26 cellular contexts compared by ENCODE assay signal in the genomic region with DNA sequence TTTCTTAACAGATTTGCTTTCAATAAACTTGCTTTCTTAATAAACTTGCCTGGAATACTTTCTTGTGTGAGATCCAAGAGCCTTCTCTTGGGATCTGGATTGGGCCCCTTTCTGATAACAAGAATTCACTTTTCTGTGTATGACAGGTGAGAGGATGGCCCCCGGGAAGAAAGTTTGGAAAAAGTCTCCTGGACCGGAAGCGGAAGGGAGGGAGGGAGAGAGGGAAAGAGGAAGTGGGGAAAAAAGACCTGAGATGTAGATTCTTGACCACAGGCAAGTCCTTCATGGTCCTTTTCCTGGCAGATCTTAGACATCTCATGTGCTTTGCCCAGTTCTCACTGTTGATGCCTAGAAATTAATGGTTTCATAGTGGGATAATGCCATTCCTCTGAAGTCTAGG.
A peak's percentile ranks its signal among the peaks of the same experiment; 100 is the strongest.
DNase-seq lines count a peak whose midpoint lies in the region; ATAC-seq, FAIRE-seq and TF ChIP-seq lines count a peak whose summit lies in the region.
"Had no signal": no experiment of that assay in that cellular context is flagged by ENCODE, and none has a peak within 500 bp of the region (broad histone marks: within the 10 kb centered on the region; RNA-seq: fewer than 3 reads in every experiment).

No MANE protein-coding gene starts in this region.

- H4K20me1 ChIP-seq in astrocyte (ENCODE audit: insufficient read depth, low read length) (no peaks in the 10 kb centered on the region), HepG2 (ENCODE audit: insufficient read depth, low read length) (no peaks in the 10 kb centered on the region)

- BruUV-seq in HepG2 (replicated peaks; lab: Mats Ljungman, UMichigan) = no TSS peak

- no peak overlapping the region for H2AFZ ChIP-seq in astrocyte (ENCODE audit: low read depth, low read length)
- H2AFZ ChIP-seq in HepG2 (ENCODE audit: low read length) = no peak overlapping the region

- H3K27ac ChIP-seq in astrocyte (ENCODE audit: low read depth, low read length) (no peak overlapping the region), iPS DF 6.9 (ENCODE audit: low read length) (peak overlapping the region; percentile 26), aorta (ENCODE audit: low read depth in 1 of 2, low read length in 2 of 2) (peak overlapping the region; percentile 28 to 32), HepG2 (ENCODE audit: extremely low read length, insufficient read depth, low read length) (no peak overlapping the region)
- H3K27ac ChIP-seq: body of pancreas, C4-2B, HL-60, VCaP had no signal

- no CpG with 5 or more reads among the region's 3 CpGs for WGBS in iPS DF 6.9 (ENCODE audit: insufficient coverage, insufficient read length)
- 31 to 39% methylated on average over 3 of the region's 3 CpGs for WGBS in aorta, 2 donors
- WGBS in HepG2 (ENCODE audit: low lambda C conversion rate) = 57% methylated on average over 3 of the region's 3 CpGs

- no peak for DNase-seq in astrocyte (ENCODE audit: low read depth)
- no peak for DNase-seq in iPS DF 6.9 (ENCODE audit: low read depth, low spot score)
- no peak for DNase-seq in neural crest cell (ENCODE audit: low read depth, low spot score)
- DNase-seq in aorta = no peak
- no peak for DNase-seq in HepG2 (ENCODE audit: low spot score)
- DNase-seq in stimulated activated naive CD4-positive, alpha-beta T cell (lab: John Stamatoyannopoulos, UW) = no peak
- DNase-seq: activated CD4-positive, alpha-beta T cell treated with anti-CD3 and anti-CD28 coated beads, Interleukin-2, amount 10 ng/mL, durations not matched to agents 24 days and 14 days; activated naive CD8-positive, alpha-beta T cell treated with anti-CD3 and anti-CD28 coated beads, Interleukin-2, amount 50 U/mL, for 24 hours; activated T-cell treated with anti-CD3 and anti-CD28 coated beads, Interleukin-2, amount 50 U/mL, for 24 hours; body of pancreas; effector CD8-positive, alpha-beta T cell; left ventricle myocardium superior; naive thymus-derived CD8-positive, alpha-beta T cell; NCI-H2171; NCI-H524 treated with DMSO at 0.1 percent for 48 hours; right cardiac atrium; SIG-M5; stimulated activated CD4-positive, alpha-beta T cell treated with anti-CD3 and anti-CD28 coated beads, Interleukin-12 subunit alpha, Interleukin-12 subunit beta, amount 100 ng/mL, for 4 hours; stimulated activated CD4-positive, alpha-beta T cell treated with anti-CD3 and anti-CD28 coated beads, Interleukin-4, amount 100 ng/mL, for 24 hours had no signal

- H3K9ac ChIP-seq in astrocyte (ENCODE audit: low read length) (no peak overlapping the region), HepG2 (ENCODE audit: insufficient read depth, low read depth, low read length) (no peak overlapping the region)

- no peak overlapping the region for H3K27ac Mint-ChIP-seq in astrocyte (ENCODE audit: unreplicated experiment)
- no peak overlapping the region for H3K27ac Mint-ChIP-seq in neural crest cell (ENCODE audit: unreplicated experiment)
- H3K27ac Mint-ChIP-seq: activated CD4-positive, alpha-beta T cell treated with anti-CD3 and anti-CD28 coated beads, Interleukin-2, amount 10 ng/mL, durations not matched to agents 24 days and 14 days; activated naive CD8-positive, alpha-beta T cell treated with anti-CD3 and anti-CD28 coated beads, Interleukin-2, amount 50 U/mL, for 24 hours; activated T-cell treated with anti-CD3 and anti-CD28 coated beads, Interleukin-2, amount 50 U/mL, for 24 hours; naive thymus-derived CD8-positive, alpha-beta T cell; stimulated activated effector memory CD8-positive, alpha-beta T cell treated with anti-CD3 and anti-CD28 coated beads, Interleukin-12 subunit alpha, Interleukin-12 subunit beta, amount 100 ng/mL, for 72 hours had no signal

- peaks cover 2% of the 10 kb centered on the region for H3K4me1 Mint-ChIP-seq in astrocyte (ENCODE audit: low read depth, unreplicated experiment)
- H3K4me1 Mint-ChIP-seq in neural crest cell = peaks cover 43% of the 10 kb centered on the region
- H3K4me1 Mint-ChIP-seq: activated CD4-positive, alpha-beta T cell treated with anti-CD3 and anti-CD28 coated beads, Interleukin-2, amount 10 ng/mL, durations not matched to agents 24 days and 14 days; activated naive CD8-positive, alpha-beta T cell treated with anti-CD3 and anti-CD28 coated beads, Interleukin-2, amount 50 U/mL, for 24 hours; naive thymus-derived CD8-positive, alpha-beta T cell; stimulated activated effector memory CD8-positive, alpha-beta T cell treated with anti-CD3 and anti-CD28 coated beads, Interleukin-12 subunit alpha, Interleukin-12 subunit beta, amount 100 ng/mL, for 72 hours had no signal

- no peak for TF ChIP-seq EP300 in HepG2 (IDR thresholded peaks at IDR 0.05; ENCODE audit: low read depth in 2 of 2, low read length in 2 of 2)
- TF ChIP-seq EP300 in HepG2 (CRISPR knock-in tag; IDR thresholded peaks at IDR 0.05; ENCODE audit: borderline replicate concordance) = no peak

- H3K27me3 Mint-ChIP-seq in astrocyte (ENCODE audit: low read depth, unreplicated experiment) (peaks cover 10% of the 10 kb centered on the region), neural crest cell (ENCODE audit: low read depth) (peaks cover 11% of the 10 kb centered on the region)

- ATAC-seq in aorta (ENCODE audit: low FRiP score) (no peak), HepG2 (no peak), HG02884 (IDR thresholded peaks at IDR 0.05; ENCODE audit: unreplicated experiment) (no peak)
- ATAC-seq: activated naive CD8-positive, alpha-beta T cell treated with anti-CD3 and anti-CD28 coated beads, Interleukin-2, amount 50 U/mL, for 24 hours; body of pancreas; left ventricle myocardium superior; naive thymus-derived CD8-positive, alpha-beta T cell; Panc1; right cardiac atrium; stimulated activated effector memory CD8-positive, alpha-beta T cell treated with anti-CD3 and anti-CD28 coated beads, Interleukin-12 subunit alpha, Interleukin-12 subunit beta, amount 100 ng/mL, for 72 hours had no signal

- no peak for TF ChIP-seq RAD21 in HepG2 (CRISPR knock-in tag; IDR thresholded peaks at IDR 0.05)

- no peaks in the 10 kb centered on the region for H3K9me3 Mint-ChIP-seq in astrocyte (ENCODE audit: unreplicated experiment)
- peaks cover 3% of the 10 kb centered on the region for H3K9me3 Mint-ChIP-seq in neural crest cell
- H3K9me3 Mint-ChIP-seq: activated CD4-positive, alpha-beta T cell treated with anti-CD3 and anti-CD28 coated beads, Interleukin-2, amount 10 ng/mL, durations not matched to agents 24 days and 14 days; activated naive CD8-positive, alpha-beta T cell treated with anti-CD3 and anti-CD28 coated beads, Interleukin-2, amount 50 U/mL, for 24 hours; activated T-cell treated with anti-CD3 and anti-CD28 coated beads, Interleukin-2, amount 50 U/mL, for 24 hours; stimulated activated effector memory CD8-positive, alpha-beta T cell treated with anti-CD3 and anti-CD28 coated beads, Interleukin-12 subunit alpha, Interleukin-12 subunit beta, amount 100 ng/mL, for 72 hours had no signal

- H3K36me3 ChIP-seq in astrocyte (ENCODE audit: insufficient read depth, low read length) (no peaks in the 10 kb centered on the region), iPS DF 6.9 (ENCODE audit: control insufficient read depth, insufficient read depth, low read length) (no peaks in the 10 kb centered on the region), aorta (ENCODE audit: control insufficient read depth in 1 of 2, insufficient read depth in 2 of 2, low read length in 1 of 2) (no peaks in the 10 kb centered on the region), HepG2 (replicated peaks in 1 of 2; ENCODE audit: control insufficient read depth in 1 of 2, insufficient read depth in 2 of 2, low read length in 2 of 2) (no peaks in the 10 kb centered on the region)

- H3K4me3 Mint-ChIP-seq in astrocyte (ENCODE audit: unreplicated experiment) (no peak overlapping the region), neural crest cell (peak overlapping the region; percentile 87)
- H3K4me3 Mint-ChIP-seq: activated CD4-positive, alpha-beta T cell treated with anti-CD3 and anti-CD28 coated beads, Interleukin-2, amount 10 ng/mL, durations not matched to agents 24 days and 14 days; activated naive CD8-positive, alpha-beta T cell treated with anti-CD3 and anti-CD28 coated beads, Interleukin-2, amount 50 U/mL, for 24 hours; activated T-cell treated with anti-CD3 and anti-CD28 coated beads, Interleukin-2, amount 50 U/mL, for 24 hours; naive thymus-derived CD8-positive, alpha-beta T cell; stimulated activated effector memory CD8-positive, alpha-beta T cell treated with anti-CD3 and anti-CD28 coated beads, Interleukin-12 subunit alpha, Interleukin-12 subunit beta, amount 100 ng/mL, for 72 hours had no signal

- in situ Hi-C loops in HepG2 (cut with HindIII; ENCODE audit: extremely low pct_ligation_motif_present, low pct_unique_long_range_greater_than_20kb) = no loop called here

- H3K4me1 ChIP-seq in astrocyte (ENCODE audit: insufficient read depth, low read length) (peaks cover 12% of the 10 kb centered on the region), iPS DF 6.9 (ENCODE audit: control insufficient read depth, insufficient read depth, low read length) (peaks cover 2% of the 10 kb centered on the region; the same call in 1 of the 2 replicates), aorta (ENCODE audit: control insufficient read depth in 1 of 2, insufficient read depth in 2 of 2, low read length in 2 of 2) (peaks cover 0 to 7% of the 10 kb centered on the region in 2 donors), HepG2 (ENCODE audit: insufficient read depth, low read length) (no peaks in the 10 kb centered on the region)

- CTCF ChIA-PET in HepG2 (lab: Yijun Ruan, JAX; ENCODE audit: low intra/inter-chr PET ratio, low total read pairs) = no interaction called here

- intact Hi-C loops in aorta (cut with DNase I) = no loop called here
- intact Hi-C loops in HepG2 (cut with micrococcal nuclease; ENCODE audit: unreplicated experiment) = no loop called here

- H3K36me3 Mint-ChIP-seq in astrocyte (ENCODE audit: low read depth, unreplicated experiment) (no peaks in the 10 kb centered on the region), neural crest cell (ENCODE audit: low read depth) (peaks cover 2% of the 10 kb centered on the region)
- H3K36me3 Mint-ChIP-seq: naive thymus-derived CD8-positive, alpha-beta T cell; stimulated activated effector memory CD8-positive, alpha-beta T cell treated with anti-CD3 and anti-CD28 coated beads, Interleukin-12 subunit alpha, Interleukin-12 subunit beta, amount 100 ng/mL, for 72 hours had no signal

- TF ChIP-seq POLR2A in HepG2 (IDR thresholded peaks at IDR 0.05; ENCODE audit: insufficient read depth in 1 of 2, low read depth in 2 of 2, low read length in 2 of 2) = no peak

- H3K9me3 ChIP-seq in astrocyte (ENCODE audit: insufficient read depth, low read depth, low read length) (no peaks in the 10 kb centered on the region), iPS DF 6.9 (ENCODE audit: control insufficient read depth, insufficient read depth, low read length) (no peaks in the 10 kb centered on the region), aorta (ENCODE audit: control insufficient read depth, low read length) (no peaks in the 10 kb centered on the region), HepG2 (ENCODE audit: low read length) (no peaks in the 10 kb centered on the region)
- H3K9me3 ChIP-seq: body of pancreas had no signal

- TF ChIP-seq CTCF in astrocyte (IDR thresholded peaks at IDR 0.05; ENCODE audit: insufficient read depth, low read depth, low read length) = no peak
- no peak for TF ChIP-seq CTCF in neural crest cell (conservative IDR thresholded peaks at IDR 0.05)
- TF ChIP-seq CTCF in HepG2 (CRISPR knock-in tag; IDR thresholded peaks at IDR 0.05) = no peak

- H3K4me2 ChIP-seq in astrocyte (ENCODE audit: low read length) (peak overlapping the region; percentile 94), HepG2 (ENCODE audit: low read depth, low read length) (no peak overlapping the region)

- H3K4me3 ChIP-seq in astrocyte (ENCODE audit: insufficient read depth, low read depth, low read length) (peak overlapping the region; percentile 62), iPS DF 6.9 (ENCODE audit: low read length) (no peak overlapping the region), aorta (ENCODE audit: low read length in 2 of 2) (peak overlapping the region in 1 of 2 donors; percentile 53), HepG2 (replicated peaks in 1 of 3; ENCODE audit: insufficient read depth in 1 of 3, low read depth in 2 of 3, low read length in 3 of 3) (no peak overlapping the region)
- H3K4me3 ChIP-seq: body of pancreas had no signal

- H3K27me3 ChIP-seq in astrocyte (ENCODE audit: insufficient read depth, low read length) (peaks cover 31% of the 10 kb centered on the region), iPS DF 6.9 (ENCODE audit: control insufficient read depth, insufficient read depth, low read length) (no peaks in the 10 kb centered on the region), aorta (ENCODE audit: control insufficient read depth in 1 of 2, insufficient read depth in 2 of 2, low read length in 1 of 2) (no peaks in the 10 kb centered on the region), HepG2 (ENCODE audit: control insufficient read depth in 1 of 2, insufficient read depth in 2 of 2, low read length in 2 of 2) (peaks cover 2 to 36% of the 10 kb centered on the region in 2 experiments; a peak in 3 of 5 replicates)
- H3K27me3 ChIP-seq: body of pancreas had no signal

- POLR2A ChIA-PET in HepG2 (lab: Yijun Ruan, JAX) = no interaction called here

- FAIRE-seq in astrocyte (lab: Jason Lieb, UNC) (no peak), HepG2 (lab: Jason Lieb, UNC) (no peak)
- FAIRE-seq: urothelium cell line had no signal

- no peaks in the 10 kb centered on the region for H3K79me2 ChIP-seq in astrocyte (ENCODE audit: insufficient read depth, low read length)
- H3K79me2 ChIP-seq in HepG2 (ENCODE audit: insufficient read depth, low read length) = no peaks in the 10 kb centered on the region

Comparison
In these comparisons a context has a peak if more than half of its experiments do, and no peak if none do; other contexts are left out.
1. H3K27ac ChIP-seq: peak in iPS DF 6.9 (single experiment) and aorta (2 of 2); none in astrocyte (single experiment) and HepG2 (single experiment).